Comparison of ENCODE assay signal across 34 cellular contexts in the genomic region with DNA sequence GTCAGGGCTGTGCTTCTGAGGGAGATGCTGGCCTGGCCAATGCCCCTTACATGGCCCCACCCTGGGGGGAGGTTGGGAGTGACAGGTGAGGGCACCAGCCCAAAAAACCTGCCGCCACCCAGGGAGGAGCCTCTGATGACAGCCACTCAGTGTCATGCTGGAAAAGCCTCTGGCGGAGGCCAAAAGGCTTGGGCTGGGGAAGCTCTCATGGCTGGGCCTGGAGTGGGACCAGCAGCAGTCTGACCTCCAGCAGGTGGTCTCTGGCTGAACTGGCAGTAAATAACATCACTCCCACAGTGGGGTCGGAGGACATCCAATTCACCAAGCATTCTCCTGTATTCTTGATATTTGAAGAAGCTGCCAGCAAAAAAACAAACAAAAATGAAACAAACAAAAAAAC. TPM values are rescaled to one million over a fixed set of nuclear protein-coding genes. Genes with fewer than 3 reads are reported as not detected.
"Had no signal": no experiment of that assay in that cellular context is flagged by ENCODE, and none has a peak within 500 bp of the region (broad histone marks: within the 10 kb centered on the region; RNA-seq: fewer than 3 reads in every experiment).

No MANE protein-coding gene starts in this region.

- FAIRE-seq: astrocyte had no signal

- H3K36me3 ChIP-seq: adrenal gland, brain microvascular endothelial cell, breast epithelium had no signal

- H3K9me3 ChIP-seq: body of pancreas, breast epithelium had no signal

- H3K4me3 ChIP-seq: adrenal gland, body of pancreas, breast epithelium had no signal

- H3K4me1 ChIP-seq: adrenal gland, body of pancreas, breast epithelium had no signal

- H3K27me3 ChIP-seq: adrenal gland, body of pancreas, brain microvascular endothelial cell, breast epithelium had no signal

- H3K27ac ChIP-seq: adrenal gland, body of pancreas, brain microvascular endothelial cell, breast epithelium, VCaP had no signal

- ATAC-seq: activated T-cell treated with anti-CD3 and anti-CD28 coated beads, Interleukin-2, amount 50 U/mL, for 4 hours; activated T-cell treated with anti-CD3 and anti-CD28 coated beads, Interleukin-2, amount 50 U/mL, for 72 hours; body of pancreas had no signal

- DNase-seq: activated B cell treated with CpG ODN at 0.5 μM for 24 hours; activated CD4-positive, alpha-beta memory T cell treated with anti-CD3 and anti-CD28 coated beads for 36 hours; activated CD4-positive, alpha-beta T cell treated with anti-CD3 and anti-CD28 coated beads for 4 hours; activated CD4-positive, alpha-beta T cell treated with anti-CD3 and anti-CD28 coated beads, Interleukin-2, amount 10 ng/mL, durations not matched to agents 24 days and 14 days; activated CD4-positive, alpha-beta T cell treated with anti-CD3 and anti-CD28 coated beads, Interleukin-2, amount 50 U/mL, for 1 hour; activated CD4-positive, alpha-beta T cell treated with anti-CD3 and anti-CD28 coated beads, Interleukin-2, amount 50 U/mL, for 4 hours; activated CD4-positive, CD25-positive, alpha-beta regulatory T cell treated with anti-CD3 and anti-CD28 coated beads, Interleukin-2, amount 50 U/mL, for 72 hours; activated CD8-positive, alpha-beta memory T cell treated with anti-CD3 and anti-CD28 coated beads, Interleukin-2, amount 50 U/mL, for 4 hours; activated CD8-positive, alpha-beta T cell treated with anti-CD3 and anti-CD28 coated beads for 36 hours; activated effector memory CD4-positive, alpha-beta T cell treated with anti-CD3 and anti-CD28 coated beads, Interleukin-2, amount 50 U/mL, for 16 hours; activated gamma-delta T cell treated with Interleukin-2 at 50 U/mL for 16 hours; activated naive CD4-positive, alpha-beta T cell; activated naive CD4-positive, alpha-beta T cell treated with anti-CD3 and anti-CD28 coated beads for 36 hours; activated naive CD4-positive, alpha-beta T cell treated with anti-CD3 and anti-CD28 coated beads, Interleukin-2, amount 50 U/mL, for 16 hours; activated naive CD8-positive, alpha-beta T cell treated with anti-CD3 and anti-CD28 coated beads for 36 hours; activated T-cell treated with anti-CD3 and anti-CD28 coated beads for 4 hours; activated T-cell treated with anti-CD3 and anti-CD28 coated beads, Interleukin-2, amount 50 U/mL, for 1 hour; activated T-cell treated with anti-CD3 and anti-CD28 coated beads, Interleukin-2, amount 50 U/mL, for 4 hours; activated T-cell treated with anti-CD3 and anti-CD28 coated beads, Interleukin-2, amount 50 U/mL, for 72 hours; adrenal gland; amniotic stem cell; aorta; body of pancreas; T-helper 2 cell; T-helper 9 cell had no signal

RNA-seq across cellular contexts. Expression of a gene that starts 20.1 kb away (rescaled TPM):
- total RNA-seq: activated B cell treated with CpG ODN at 0.5 μM for 24 hours; activated CD4-positive, alpha-beta memory T cell treated with anti-CD3 and anti-CD28 coated beads for 36 hours; activated CD4-positive, alpha-beta T cell treated with anti-CD3 and anti-CD28 coated beads, Interleukin-2, amount 10 ng/mL, durations not matched to agents 24 days and 14 days; activated CD8-positive, alpha-beta memory T cell treated with anti-CD3 and anti-CD28 coated beads for 36 hours; activated CD8-positive, alpha-beta T cell treated with anti-CD3 and anti-CD28 coated beads for 36 hours; activated naive CD4-positive, alpha-beta T cell treated with anti-CD3 and anti-CD28 coated beads for 36 hours; activated naive CD4-positive, alpha-beta T cell treated with anti-CD3 and anti-CD28 coated beads, Interleukin-2, amount 50 U/mL, for 72 hours; activated naive CD8-positive, alpha-beta T cell treated with anti-CD3 and anti-CD28 coated beads for 36 hours; activated T-cell treated with anti-CD3 and anti-CD28 coated beads, Interleukin-2, amount 50 U/mL, for 4 hours; activated T-cell treated with anti-CD3 and anti-CD28 coated beads, Interleukin-2, amount 50 U/mL, for 72 hours; activated T-helper 1 cell treated with anti-CD3 and anti-CD28 coated beads, Interleukin-12 subunit alpha, Interleukin-12 subunit beta, Interleukin-2, Interleukin-4 antibody, amounts not matched to agents 30 ng/mL and 10 ng/mL and 1 ng/mL, durations not matched to agents 14 hours and 24 hours and 36 hours; activated T-helper 17 cell treated with anti-CD3 and anti-CD28 coated beads, Interleukin-2, amount 50 U/mL, for 72 hours; adrenal gland; aorta; astrocyte; body of pancreas; breast epithelium; chondrocyte had no signal
- polyA plus RNA-seq: adrenal gland, aorta had no signal

RNA-seq across cellular contexts. Expression of a gene that starts 24.0 kb away (rescaled TPM):
- total RNA-seq: activated B cell treated with CpG ODN at 0.5 μM for 24 hours; activated CD4-positive, alpha-beta memory T cell treated with anti-CD3 and anti-CD28 coated beads for 36 hours; activated CD4-positive, alpha-beta T cell treated with anti-CD3 and anti-CD28 coated beads, Interleukin-2, amount 10 ng/mL, durations not matched to agents 24 days and 14 days; activated CD8-positive, alpha-beta memory T cell treated with anti-CD3 and anti-CD28 coated beads for 36 hours; activated CD8-positive, alpha-beta T cell treated with anti-CD3 and anti-CD28 coated beads for 36 hours; activated naive CD4-positive, alpha-beta T cell treated with anti-CD3 and anti-CD28 coated beads for 36 hours; activated naive CD4-positive, alpha-beta T cell treated with anti-CD3 and anti-CD28 coated beads, Interleukin-2, amount 50 U/mL, for 72 hours; activated naive CD8-positive, alpha-beta T cell treated with anti-CD3 and anti-CD28 coated beads for 36 hours; activated T-cell treated with anti-CD3 and anti-CD28 coated beads, Interleukin-2, amount 50 U/mL, for 4 hours; activated T-cell treated with anti-CD3 and anti-CD28 coated beads, Interleukin-2, amount 50 U/mL, for 72 hours; activated T-helper 1 cell treated with anti-CD3 and anti-CD28 coated beads, Interleukin-12 subunit alpha, Interleukin-12 subunit beta, Interleukin-2, Interleukin-4 antibody, amounts not matched to agents 30 ng/mL and 10 ng/mL and 1 ng/mL, durations not matched to agents 14 hours and 24 hours and 36 hours; activated T-helper 17 cell treated with anti-CD3 and anti-CD28 coated beads, Interleukin-2, amount 50 U/mL, for 72 hours; adrenal gland; aorta; astrocyte; body of pancreas; breast epithelium; chondrocyte had no signal
- polyA plus RNA-seq: adrenal gland had no signal
